Comparison of ENCODE assay signal across 26 cellular contexts in the genomic region with DNA sequence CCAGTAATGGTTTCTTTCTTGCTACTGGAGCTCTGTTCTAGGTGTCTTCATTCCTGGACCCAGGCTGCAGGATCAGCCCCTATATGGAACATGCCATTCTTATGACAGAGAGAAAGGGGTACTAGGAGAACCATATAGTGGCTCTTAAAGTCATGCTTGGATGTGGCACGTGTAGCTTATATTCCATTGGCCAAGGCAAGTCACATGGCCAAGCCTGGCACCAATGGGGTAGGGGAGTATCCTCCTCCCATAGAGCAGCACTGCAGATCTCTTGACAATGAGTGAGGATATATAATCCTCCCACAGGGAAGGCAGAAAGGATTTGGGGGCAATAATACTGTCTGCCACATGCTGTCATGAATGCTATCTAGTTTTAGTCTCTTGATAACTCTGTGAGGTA.
A peak's percentile ranks its signal among the peaks of the same experiment; 100 is the strongest.
DNase-seq lines count a peak whose midpoint lies in the region; ATAC-seq and TF ChIP-seq lines count a peak whose summit lies in the region.
"Had no signal": no experiment of that assay in that cellular context is flagged by ENCODE, and none has a peak within 500 bp of the region (broad histone marks: within the 10 kb centered on the region; RNA-seq: fewer than 3 reads in every experiment).

No MANE protein-coding gene starts in this region.

- intact Hi-C loops in IMR-90 (cut with micrococcal nuclease) (no loop called here), activated B cell treated with CpG ODN at 0.5 μM for 24 hours (cut with micrococcal nuclease) (loop anchor here (5.0 kb wide), 2 partner anchors 34 to 556 kb away; no protein-coding TSS in a partner anchor), head of caudate nucleus (cut with DNase I) (loop anchor here (10.0 kb wide), 1 partner anchor 91 kb away; no protein-coding TSS in a partner anchor), prostate gland (cut with DNase I) (no loop called here)

- no peak overlapping the region for H4K8ac ChIP-seq in IMR-90 (ENCODE audit: low read depth in 2 of 2, low read length in 2 of 2)

- H4K20me1 ChIP-seq in IMR-90 (ENCODE audit: insufficient read depth, low read length) (peaks cover 3% of the 10 kb centered on the region; the same call in 1 of the 2 replicates), neural progenitor cell (ENCODE audit: low read depth) (no peaks in the 10 kb centered on the region)
- H4K20me1 ChIP-seq: BLaER1 had no signal

- H2BK15ac ChIP-seq in IMR-90 (ENCODE audit: low read depth, low read length) = no peak overlapping the region

- H3F3A ChIP-seq in neural progenitor cell (ENCODE audit: low read depth) = no peaks in the 10 kb centered on the region

- H3K9ac ChIP-seq in IMR-90 (ENCODE audit: low read depth, low read length) = no peak overlapping the region
- H3K9ac ChIP-seq in neural progenitor cell = no peak overlapping the region
- H3K9ac ChIP-seq: BLaER1 had no signal

- H3K27me3 ChIP-seq in IMR-90 (ENCODE audit: control insufficient read depth, insufficient read depth, low read length) = no peaks in the 10 kb centered on the region
- H3K27me3 ChIP-seq in neural progenitor cell = no peaks in the 10 kb centered on the region
- no peaks in the 10 kb centered on the region for H3K27me3 ChIP-seq in prostate gland (replicated peaks; ENCODE audit: insufficient read depth)
- H3K27me3 ChIP-seq: adrenal gland, BLaER1, testis, vagina had no signal

- no peak overlapping the region for H3K14ac ChIP-seq in IMR-90 (replicated peaks; ENCODE audit: low read depth, low read length)

- H3K27ac Mint-ChIP-seq in activated T-cell treated with anti-CD3 and anti-CD28 coated beads, Interleukin-2, amount 50 U/mL, for 72 hours = peak overlapping the region; percentile 40
- no peak overlapping the region for H3K27ac Mint-ChIP-seq in activated T-cell treated with anti-CD3 and anti-CD28 coated beads, Interleukin-2, amount 50 U/mL, for 24 hours
- H3K27ac Mint-ChIP-seq in activated B cell treated with CpG ODN at 0.5 μM for 24 hours (peak overlapping the region; percentile 98), neural progenitor cell (peak overlapping the region; percentile 38)
- H3K27ac Mint-ChIP-seq: brain had no signal

- POLR2A ChIA-PET in IMR-90 (lab: Charles Lee; ENCODE audit: unreplicated experiment) = no interaction called here
- POLR2A ChIA-PET in activated B cell treated with CpG ODN at 0.5 μM for 24 hours (lab: Charles Lee) = interaction anchor here (0.8 to 17.2 kb wide), 7 partner anchors 9 to 175 kb away, joined by 3 to 704 read pairs (median 6); no protein-coding TSS in a partner anchor

- no peak for TF ChIP-seq RAD21 in IMR-90 (IDR thresholded peaks at IDR 0.05; ENCODE audit: low read length)

- no peak overlapping the region for H3K18ac ChIP-seq in IMR-90 (ENCODE audit: low read depth, low read length)

- no peak for ATAC-seq in activated T-cell treated with anti-CD3 and anti-CD28 coated beads, Interleukin-2, amount 50 U/mL, for 72 hours (replicated peaks in 1 of 2)
- ATAC-seq in IMR-90 (ENCODE audit: low read depth) (no peak), activated B cell treated with CpG ODN at 0.5 μM for 24 hours (ENCODE audit: low read depth) (no peak), HG02642 (IDR thresholded peaks at IDR 0.05; ENCODE audit: poor library complexity, unreplicated experiment) (no peak)
- ATAC-seq: SK-N-SH treated with all-trans-retinoic acid at 6 μM for 48 hours had no signal

- H3K56ac ChIP-seq in IMR-90 (ENCODE audit: extremely low read depth, insufficient read depth, low read length) = no peak overlapping the region

- peaks cover 2 to 3% of the 10 kb centered on the region in 2 donors for H3K36me3 Mint-ChIP-seq in activated T-cell treated with anti-CD3 and anti-CD28 coated beads, Interleukin-2, amount 50 U/mL, for 72 hours (ENCODE audit: insufficient read depth in 2 of 2)
- no peaks in the 10 kb centered on the region for H3K36me3 Mint-ChIP-seq in activated T-cell treated with anti-CD3 and anti-CD28 coated beads, Interleukin-2, amount 50 U/mL, for 24 hours (ENCODE audit: low read depth)
- no peaks in the 10 kb centered on the region for H3K36me3 Mint-ChIP-seq in activated B cell treated with CpG ODN at 0.5 μM for 24 hours (ENCODE audit: low read depth)
- H3K36me3 Mint-ChIP-seq in neural progenitor cell = no peaks in the 10 kb centered on the region
- H3K36me3 Mint-ChIP-seq: brain had no signal

- H3K79me2 ChIP-seq in neural progenitor cell (ENCODE audit: low read depth) = no peaks in the 10 kb centered on the region

- no peak overlapping the region for H4K5ac ChIP-seq in IMR-90 (ENCODE audit: low read depth, low read length)

- H2BK5ac ChIP-seq in IMR-90 (ENCODE audit: low read depth, low read length, poor library complexity, severe bottlenecking) = no peak overlapping the region

- H3K4me3 ChIP-seq in IMR-90 (ENCODE audit: insufficient read depth, low read depth, low read length) = no peak overlapping the region
- H3K4me3 ChIP-seq in neural progenitor cell = no peak overlapping the region
- H3K4me3 ChIP-seq in prostate gland = no peak overlapping the region
- H3K4me3 ChIP-seq: adrenal gland, BLaER1, HAP-1, testis, vagina had no signal

- H3K23ac ChIP-seq in IMR-90 (ENCODE audit: low read depth, low read length) = no peak overlapping the region

- no peak overlapping the region for H2AK9ac ChIP-seq in IMR-90 (replicated peaks; ENCODE audit: low read depth, low read length, poor library complexity)

- no peak overlapping the region for H2AK5ac ChIP-seq in IMR-90 (ENCODE audit: low read depth, low read length)

- H2AFZ ChIP-seq in IMR-90 (replicated peaks; ENCODE audit: low read length, poor library complexity) (no peak overlapping the region), neural progenitor cell (replicated peaks) (no peak overlapping the region)

- H3K27me3 Mint-ChIP-seq in activated T-cell treated with anti-CD3 and anti-CD28 coated beads, Interleukin-2, amount 50 U/mL, for 72 hours (ENCODE audit: low read depth) = no peaks in the 10 kb centered on the region
- peaks cover 4% of the 10 kb centered on the region for H3K27me3 Mint-ChIP-seq in activated T-cell treated with anti-CD3 and anti-CD28 coated beads, Interleukin-2, amount 50 U/mL, for 24 hours
- H3K27me3 Mint-ChIP-seq in activated B cell treated with CpG ODN at 0.5 μM for 24 hours = no peaks in the 10 kb centered on the region
- H3K27me3 Mint-ChIP-seq in neural progenitor cell (ENCODE audit: insufficient read depth, low read depth) = peaks cover 8% of the 10 kb centered on the region

- peak overlapping the region in 1 of 2 donors; percentile 26 for H3K4me3 Mint-ChIP-seq in activated T-cell treated with anti-CD3 and anti-CD28 coated beads, Interleukin-2, amount 50 U/mL, for 72 hours
- H3K4me3 Mint-ChIP-seq in activated T-cell treated with anti-CD3 and anti-CD28 coated beads, Interleukin-2, amount 50 U/mL, for 24 hours = no peak overlapping the region
- H3K4me3 Mint-ChIP-seq in activated B cell treated with CpG ODN at 0.5 μM for 24 hours (no peak overlapping the region), neural progenitor cell (no peak overlapping the region)
- H3K4me3 Mint-ChIP-seq: brain had no signal

- peaks cover 13% of the 10 kb centered on the region for H3K9me1 ChIP-seq in IMR-90 (ENCODE audit: insufficient read depth, low read length)

- H4K91ac ChIP-seq in IMR-90 (ENCODE audit: insufficient read depth, low read depth, low read length) = no peak overlapping the region

- H3K27ac ChIP-seq in IMR-90 (ENCODE audit: insufficient read depth, low read length) = no peak overlapping the region
- no peak overlapping the region for H3K27ac ChIP-seq in neural progenitor cell
- no peak overlapping the region for H3K27ac ChIP-seq in prostate gland
- H3K27ac ChIP-seq: BLaER1, testis, vagina had no signal

- peaks cover 2 to 4% of the 10 kb centered on the region in 2 donors for H3K9me3 Mint-ChIP-seq in activated T-cell treated with anti-CD3 and anti-CD28 coated beads, Interleukin-2, amount 50 U/mL, for 72 hours
- H3K9me3 Mint-ChIP-seq in activated T-cell treated with anti-CD3 and anti-CD28 coated beads, Interleukin-2, amount 50 U/mL, for 24 hours = peaks cover 3% of the 10 kb centered on the region
- H3K9me3 Mint-ChIP-seq in activated B cell treated with CpG ODN at 0.5 μM for 24 hours (no peaks in the 10 kb centered on the region), neural progenitor cell (no peaks in the 10 kb centered on the region)
- H3K9me3 Mint-ChIP-seq: brain had no signal

- no CpG with 5 or more reads among the region's 1 CpG for WGBS in IMR-90 (ENCODE audit: extremely low coverage in 2 of 2, insufficient read length in 1 of 2), 2 experiments
- WGBS in prostate gland = 100% methylated on average over 1 of the region's 1 CpG

- CTCF ChIA-PET in IMR-90 (lab: Yijun Ruan, JAX) = no interaction called here
- CTCF ChIA-PET in activated B cell treated with CpG ODN at 0.5 μM for 24 hours (lab: Charles Lee) = interaction anchor here (0.8 to 3.3 kb wide), 7 partner anchors 57 to 85 kb away, joined by 3 to 14 read pairs (median 3); no protein-coding TSS in a partner anchor

- no peak overlapping the region for H3K4ac ChIP-seq in IMR-90 (ENCODE audit: low read depth, low read length)

- no peak overlapping the region for H3K4me2 ChIP-seq in IMR-90 (ENCODE audit: low read depth, low read length)
- H3K4me2 ChIP-seq in neural progenitor cell = no peak overlapping the region
- H3K4me2 ChIP-seq: BLaER1 had no signal

- H3K36me3 ChIP-seq in IMR-90 (ENCODE audit: control insufficient read depth, insufficient read depth, low read length) = no peaks in the 10 kb centered on the region; the same call in 1 of the 2 replicates
- no peaks in the 10 kb centered on the region for H3K36me3 ChIP-seq in neural progenitor cell
- no peaks in the 10 kb centered on the region for H3K36me3 ChIP-seq in prostate gland
- H3K36me3 ChIP-seq: adrenal gland, BLaER1, HAP-1, vagina had no signal

- TF ChIP-seq CTCF in IMR-90 (conservative IDR thresholded peaks at IDR 0.05; ENCODE audit: low read depth, low read length) (no peak), activated B cell treated with CpG ODN at 0.5 μM for 24 hours (IDR thresholded peaks at IDR 0.05) (no peak), neural progenitor cell (IDR thresholded peaks at IDR 0.05) (no peak), prostate gland (IDR thresholded peaks at IDR 0.05) (no peak)

- H2BK20ac ChIP-seq in IMR-90 (ENCODE audit: low read depth, low read length) = no peak overlapping the region

- peaks cover 7 to 50% of the 10 kb centered on the region in 2 experiments; a peak in 2 of 4 replicates for H3K79me1 ChIP-seq in IMR-90 (ENCODE audit: low read depth in 1 of 2, low read length in 2 of 2)

- no TSS peak for BruUV-seq in IMR-90 (replicated peaks; lab: Mats Ljungman, UMichigan)

- no peak overlapping the region for H2BK120ac ChIP-seq in IMR-90 (ENCODE audit: low read depth, low read length)

- dilution Hi-C loops in IMR-90 (cut with HindIII; ENCODE audit: low sequenced_read_pairs, unreplicated experiment) = no loop called here

- H3K9me3 ChIP-seq in IMR-90 (ENCODE audit: control insufficient read depth, insufficient read depth, low read length) (no peaks in the 10 kb centered on the region), neural progenitor cell (ENCODE audit: low read depth) (no peaks in the 10 kb centered on the region), prostate gland (no peaks in the 10 kb centered on the region)
- H3K9me3 ChIP-seq: adrenal gland, BLaER1, HAP-1, testis, vagina had no signal

- no peak for DNase-seq in activated T-cell treated with anti-CD3 and anti-CD28 coated beads, Interleukin-2, amount 50 U/mL, for 72 hours
- no peak for DNase-seq in activated T-cell treated with anti-CD3 and anti-CD28 coated beads, Interleukin-2, amount 50 U/mL, for 24 hours
- DNase-seq in IMR-90 = no peak
- DNase-seq in activated B cell treated with CpG ODN at 0.5 μM for 24 hours = no peak
- DNase-seq in neural progenitor cell (ENCODE audit: low spot score) = no peak
- no peak for DNase-seq in head of caudate nucleus
- no peak for DNase-seq in prostate gland (ENCODE audit: low spot score)
- DNase-seq: effector memory CD4-positive, alpha-beta T cell; foreskin fibroblast; left cardiac atrium; mesenchymal stem cell; NCI-H1092 treated with DMSO at 0.1 percent for 48 hours; NCI-H187 treated with DMSO at 0.1 percent for 48 hours; NCI-H226; NCI-H748 treated with DMSO at 0.1 percent for 48 hours; occipital lobe; OCI-M1; T1000; testis had no signal

- in situ Hi-C loops in IMR-90 (cut with MboI; ENCODE audit: low sequenced_read_pairs) = no loop called here

- TF ChIP-seq POLR2A in IMR-90 (IDR thresholded peaks at IDR 0.05; ENCODE audit: low read depth, low read length) = no peak
- TF ChIP-seq POLR2A in prostate gland (IDR thresholded peaks at IDR 0.05) = no peak

- H3K4me1 ChIP-seq in IMR-90 (ENCODE audit: control insufficient read depth, insufficient read depth, low read length) (peaks cover 15% of the 10 kb centered on the region), neural progenitor cell (peaks cover 11% of the 10 kb centered on the region), prostate gland (replicated peaks) (no peaks in the 10 kb centered on the region)
- H3K4me1 ChIP-seq: HAP-1, testis, vagina had no signal

- H3K4me1 Mint-ChIP-seq in activated T-cell treated with anti-CD3 and anti-CD28 coated beads, Interleukin-2, amount 50 U/mL, for 72 hours (ENCODE audit: low read depth) = peaks cover 92% of the 10 kb centered on the region
- peaks cover 84% of the 10 kb centered on the region for H3K4me1 Mint-ChIP-seq in activated T-cell treated with anti-CD3 and anti-CD28 coated beads, Interleukin-2, amount 50 U/mL, for 24 hours (ENCODE audit: low read depth)
- H3K4me1 Mint-ChIP-seq in activated B cell treated with CpG ODN at 0.5 μM for 24 hours (peaks cover 100% of the 10 kb centered on the region), neural progenitor cell (peaks cover 21% of the 10 kb centered on the region)

Comparison
In these comparisons a context has a peak if more than half of its experiments do, and no peak if none do; other contexts are left out.
1. intact Hi-C loops: an anchor here in activated B cell treated with CpG ODN at 0.5 μM for 24 hours (5.0 kb wide) and head of caudate nucleus (10.0 kb wide); none called in IMR-90 and prostate gland.